ENCODE assay signal across 11 cellular contexts in the genomic region with DNA sequence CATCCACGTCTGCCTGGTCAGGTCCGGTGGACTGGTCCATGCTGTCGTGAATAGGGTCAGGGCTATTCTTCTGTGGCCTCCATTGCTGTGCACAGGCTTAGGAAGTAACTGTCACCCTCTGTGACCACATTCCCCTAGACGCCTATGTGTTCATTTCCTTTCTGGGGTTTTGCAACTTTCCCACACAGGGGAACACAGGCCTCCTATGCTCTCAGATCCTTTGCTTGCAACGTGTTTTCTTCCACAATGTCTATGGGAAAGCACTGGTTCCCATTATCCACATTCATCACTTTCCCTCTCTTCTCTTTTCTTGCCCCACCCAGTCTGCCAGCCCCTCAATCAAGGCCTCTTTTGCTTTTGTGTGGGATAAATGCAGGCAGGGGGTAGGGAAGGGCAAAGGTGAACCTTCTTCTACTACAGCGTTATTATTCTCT. TPM values are rescaled to one million over a fixed set of nuclear protein-coding genes. Genes with fewer than 3 reads are reported as not detected.
A peak's percentile ranks its signal among the peaks of the same experiment; 100 is the strongest.
DNase-seq lines count a peak whose midpoint lies in the region; ATAC-seq and TF ChIP-seq lines count a peak whose summit lies in the region.
"Had no signal": no experiment of that assay in that cellular context is flagged by ENCODE, and none has a peak within 500 bp of the region (broad histone marks: within the 10 kb centered on the region; RNA-seq: fewer than 3 reads in every experiment).

No MANE protein-coding gene starts in this region.

- peak; percentile 46 for ATAC-seq in HG02798 (IDR thresholded peaks at IDR 0.05; ENCODE audit: poor library complexity, unreplicated experiment)
- ATAC-seq in stimulated activated effector memory CD8-positive, alpha-beta T cell treated with anti-CD3 and anti-CD28 coated beads, Interleukin-12 subunit alpha, Interleukin-12 subunit beta, amount 100 ng/mL, for 72 hours, result peak; percentile 92
- ATAC-seq: GM23338 had no signal

- no peak overlapping the region for H3K9ac ChIP-seq in smooth muscle cell (ENCODE audit: low read depth)

- H3K27ac ChIP-seq in smooth muscle cell (ENCODE audit: low read depth) (no peak overlapping the region), caudate nucleus (ENCODE audit: low read depth, low read length) (no peak overlapping the region)
- H3K27ac ChIP-seq: C4-2B had no signal

- no peak overlapping the region for H3K4me3 ChIP-seq in smooth muscle cell
- H3K4me3 ChIP-seq: GM23338 had no signal

- H3K36me3 ChIP-seq in smooth muscle cell (ENCODE audit: low read depth), result no peaks in the 10 kb centered on the region

- peaks cover 8% of the 10 kb centered on the region for H3K27me3 Mint-ChIP-seq in T-helper 1 cell treated with Interleukin-12 subunit alpha and Interleukin-12 subunit beta and Interleukin-4 antibody, amounts not matched to agents 30 μg/mL and 1 μg/mL, for 36 hours (ENCODE audit: low read depth)

- no peaks in the 10 kb centered on the region for H3K27me3 ChIP-seq in smooth muscle cell (ENCODE audit: low read depth)

- H2AFZ ChIP-seq in smooth muscle cell (ENCODE audit: low read depth), result no peak overlapping the region

- no peaks in the 10 kb centered on the region for H3K9me3 ChIP-seq in smooth muscle cell (replicated peaks; ENCODE audit: low read depth)

- peaks cover 17% of the 10 kb centered on the region for H3K4me1 Mint-ChIP-seq in T-helper 1 cell treated with Interleukin-12 subunit alpha and Interleukin-12 subunit beta and Interleukin-4 antibody, amounts not matched to agents 30 μg/mL and 1 μg/mL, for 36 hours (ENCODE audit: low read depth)
- H3K4me1 Mint-ChIP-seq in stimulated activated effector memory CD8-positive, alpha-beta T cell treated with anti-CD3 and anti-CD28 coated beads, Interleukin-12 subunit alpha, Interleukin-12 subunit beta, amount 100 ng/mL, for 72 hours, result peaks cover 27% of the 10 kb centered on the region

- H4K20me1 ChIP-seq in smooth muscle cell (ENCODE audit: low read depth), result no peaks in the 10 kb centered on the region

- peaks cover 4% of the 10 kb centered on the region for H3K9me3 Mint-ChIP-seq in T-helper 1 cell treated with Interleukin-12 subunit alpha and Interleukin-12 subunit beta and Interleukin-4 antibody, amounts not matched to agents 30 μg/mL and 1 μg/mL, for 36 hours
- H3K9me3 Mint-ChIP-seq in stimulated activated effector memory CD8-positive, alpha-beta T cell treated with anti-CD3 and anti-CD28 coated beads, Interleukin-12 subunit alpha, Interleukin-12 subunit beta, amount 100 ng/mL, for 72 hours, result no peaks in the 10 kb centered on the region
- H3K9me3 Mint-ChIP-seq: GM23338 had no signal

- H3K27ac Mint-ChIP-seq in T-helper 1 cell treated with Interleukin-12 subunit alpha and Interleukin-12 subunit beta and Interleukin-4 antibody, amounts not matched to agents 30 μg/mL and 1 μg/mL, for 36 hours, result no peak overlapping the region
- H3K27ac Mint-ChIP-seq in stimulated activated effector memory CD8-positive, alpha-beta T cell treated with anti-CD3 and anti-CD28 coated beads, Interleukin-12 subunit alpha, Interleukin-12 subunit beta, amount 100 ng/mL, for 72 hours, result no peak overlapping the region
- H3K27ac Mint-ChIP-seq: GM23338 had no signal

- peak overlapping the region; percentile 12 for H3K4me3 Mint-ChIP-seq in T-helper 1 cell treated with Interleukin-12 subunit alpha and Interleukin-12 subunit beta and Interleukin-4 antibody, amounts not matched to agents 30 μg/mL and 1 μg/mL, for 36 hours
- H3K4me3 Mint-ChIP-seq in stimulated activated effector memory CD8-positive, alpha-beta T cell treated with anti-CD3 and anti-CD28 coated beads, Interleukin-12 subunit alpha, Interleukin-12 subunit beta, amount 100 ng/mL, for 72 hours, result peak overlapping the region; percentile 29
- H3K4me3 Mint-ChIP-seq: GM23338 had no signal

- no peaks in the 10 kb centered on the region for H3K79me2 ChIP-seq in smooth muscle cell (ENCODE audit: low read depth)

- no peaks in the 10 kb centered on the region for H3K36me3 Mint-ChIP-seq in T-helper 1 cell treated with Interleukin-12 subunit alpha and Interleukin-12 subunit beta and Interleukin-4 antibody, amounts not matched to agents 30 μg/mL and 1 μg/mL, for 36 hours (ENCODE audit: low read depth)
- no peaks in the 10 kb centered on the region for H3K36me3 Mint-ChIP-seq in stimulated activated effector memory CD8-positive, alpha-beta T cell treated with anti-CD3 and anti-CD28 coated beads, Interleukin-12 subunit alpha, Interleukin-12 subunit beta, amount 100 ng/mL, for 72 hours

- TF ChIP-seq POLR2A in erythroblast (IDR thresholded peaks at IDR 0.05; ENCODE audit: low read length), result no peak

- TF ChIP-seq CTCF in smooth muscle cell (IDR thresholded peaks at IDR 0.05; ENCODE audit: borderline replicate concordance, insufficient read depth, poor library complexity, severe bottlenecking), result no peak

- no peaks in the 10 kb centered on the region for H3F3A ChIP-seq in smooth muscle cell (ENCODE audit: low read depth)

- DNase-seq in activated gamma-delta T cell treated with Interleukin-2 at 50 U/mL for 16 hours (peak; percentile 8), activated gamma-delta T cell (lab: John Stamatoyannopoulos, UW) (no peak), erythroblast (lab: John Stamatoyannopoulos, UW) (no peak), smooth muscle cell (lab: John Stamatoyannopoulos, UW; ENCODE audit: unreplicated experiment) (no peak), caudate nucleus (lab: John Stamatoyannopoulos, UW) (no peak)
- peak; percentile 8 to 60 for DNase-seq in stimulated activated effector memory CD8-positive, alpha-beta T cell treated with anti-CD3 and anti-CD28 coated beads, Interleukin-12 subunit alpha, Interleukin-12 subunit beta, amount 100 ng/mL, for 72 hours (ENCODE audit: low spot score in 2 of 2)
- DNase-seq: NCI-H226 had no signal

- H3K4me1 ChIP-seq in smooth muscle cell (ENCODE audit: low read depth), result no peaks in the 10 kb centered on the region

- no peak overlapping the region for H3K4me2 ChIP-seq in smooth muscle cell
- H3K4me2 ChIP-seq: GM23338 had no signal

- 84% methylated on average over 6 of the region's 6 CpGs for WGBS in smooth muscle cell (ENCODE audit: low lambda C conversion rate)

RNA-seq across cellular contexts. Expression of gene DNAJA2, which starts 43.2 kb away (rescaled TPM):
- total RNA-seq in smooth muscle cell, result 36.4 and 51.5 TPM in 2 replicates
- polyA plus RNA-seq in smooth muscle cell, result 49.3 and 52.2 TPM in 2 replicates

Comparison
In these comparisons a context has a peak if more than half of its experiments do, and no peak if none do; other contexts are left out.
1. DNase-seq: peak in activated gamma-delta T cell treated with Interleukin-2 at 50 U/mL for 16 hours (single experiment) and stimulated activated effector memory CD8-positive, alpha-beta T cell treated with anti-CD3 and anti-CD28 coated beads, Interleukin-12 subunit alpha, Interleukin-12 subunit beta, amount 100 ng/mL, for 72 hours (2 of 2); none in activated gamma-delta T cell (single experiment), erythroblast (0 of 2), smooth muscle cell (single experiment) and caudate nucleus (0 of 61).